In the genomic region with DNA sequence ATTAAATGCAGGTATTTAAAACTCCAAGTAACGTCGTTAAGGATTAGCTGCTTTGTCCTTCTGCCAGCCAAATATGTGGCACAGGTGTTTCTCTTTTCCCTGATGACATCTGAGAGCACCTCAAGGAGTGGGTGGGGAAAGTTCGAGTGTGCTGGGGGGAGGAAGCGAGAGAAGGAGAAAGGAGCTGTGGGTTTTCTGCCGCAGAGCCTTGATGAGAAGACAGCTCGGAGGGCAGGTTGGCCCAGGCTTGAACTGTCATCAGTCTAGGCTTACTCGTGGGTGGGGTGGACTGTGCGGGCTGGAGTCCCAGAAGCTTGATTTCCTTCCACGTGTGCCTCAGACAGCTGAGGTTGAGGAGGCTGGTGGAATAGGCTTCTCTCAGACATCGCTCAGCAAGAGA, we compare ENCODE assay signal across 9 cellular contexts. TPM values are rescaled to one million over a fixed set of nuclear protein-coding genes. Genes with fewer than 3 reads are reported as not detected.
DNase-seq lines count a peak whose midpoint lies in the region; ATAC-seq and TF ChIP-seq lines count a peak whose summit lies in the region.
"Had no signal": no experiment of that assay in that cellular context is flagged by ENCODE, and none has a peak within 500 bp of the region (broad histone marks: within the 10 kb centered on the region; RNA-seq: fewer than 3 reads in every experiment).

No MANE protein-coding gene starts in this region.

- DNase-seq in activated CD4-positive, alpha-beta T cell treated with anti-CD3 and anti-CD28 coated beads, Interleukin-2, amount 50 U/mL, for 4 hours: peak; percentile 81 to 87
- no peak for DNase-seq in foreskin keratinocyte
- DNase-seq in stimulated activated effector memory CD8-positive, alpha-beta T cell treated with anti-CD3 and anti-CD28 coated beads, Interleukin-12 subunit alpha, Interleukin-12 subunit beta, amount 100 ng/mL, for 72 hours (ENCODE audit: low spot score in 2 of 2): peak; percentile 38 to 64
- no peak for DNase-seq in NCI-H526 (lab: John Stamatoyannopoulos, UW)
- no peak for DNase-seq in NAMALWA (ENCODE audit: low spot score)
- DNase-seq in T1000 (lab: John Stamatoyannopoulos, UW): no peak

- ATAC-seq in HG03108 (IDR thresholded peaks at IDR 0.05; ENCODE audit: unreplicated experiment) (peak; percentile 48), foreskin keratinocyte (peak; percentile 0)
- peak; percentile 59 for ATAC-seq in stimulated activated effector memory CD8-positive, alpha-beta T cell treated with anti-CD3 and anti-CD28 coated beads, Interleukin-12 subunit alpha, Interleukin-12 subunit beta, amount 100 ng/mL, for 72 hours

- peaks cover 41% of the 10 kb centered on the region for H3K4me1 ChIP-seq in foreskin keratinocyte

- no peaks in the 10 kb centered on the region for H3K9me3 Mint-ChIP-seq in stimulated activated effector memory CD8-positive, alpha-beta T cell treated with anti-CD3 and anti-CD28 coated beads, Interleukin-12 subunit alpha, Interleukin-12 subunit beta, amount 100 ng/mL, for 72 hours

- peaks cover 24% of the 10 kb centered on the region for H3K36me3 Mint-ChIP-seq in stimulated activated effector memory CD8-positive, alpha-beta T cell treated with anti-CD3 and anti-CD28 coated beads, Interleukin-12 subunit alpha, Interleukin-12 subunit beta, amount 100 ng/mL, for 72 hours

- no peak for TF ChIP-seq CTCF in foreskin keratinocyte (conservative IDR thresholded peaks at IDR 0.05)

- peak overlapping the region; percentile 69 for H3K4me3 Mint-ChIP-seq in stimulated activated effector memory CD8-positive, alpha-beta T cell treated with anti-CD3 and anti-CD28 coated beads, Interleukin-12 subunit alpha, Interleukin-12 subunit beta, amount 100 ng/mL, for 72 hours

- peak overlapping the region; percentile 90 for H3K27ac Mint-ChIP-seq in stimulated activated effector memory CD8-positive, alpha-beta T cell treated with anti-CD3 and anti-CD28 coated beads, Interleukin-12 subunit alpha, Interleukin-12 subunit beta, amount 100 ng/mL, for 72 hours

- no peaks in the 10 kb centered on the region for H3K27me3 ChIP-seq in foreskin keratinocyte
- H3K27me3 ChIP-seq: SJSA1 had no signal

- TF ChIP-seq POLR2A in GM19193 (IDR thresholded peaks at IDR 0.05; ENCODE audit: extremely low read depth, insufficient read depth, insufficient read length): peak; percentile 58

- H3K27ac ChIP-seq in foreskin keratinocyte: peak overlapping the region; percentile 88
- H3K27ac ChIP-seq: SJSA1 had no signal

- H3K4me1 Mint-ChIP-seq in stimulated activated effector memory CD8-positive, alpha-beta T cell treated with anti-CD3 and anti-CD28 coated beads, Interleukin-12 subunit alpha, Interleukin-12 subunit beta, amount 100 ng/mL, for 72 hours: peaks cover 90% of the 10 kb centered on the region

RNA-seq across cellular contexts. Expression of gene SORL1, which starts 15.9 kb away (rescaled TPM):
- 67.1 and 71.9 TPM in 2 replicates for total RNA-seq in foreskin keratinocyte
- polyA plus RNA-seq in foreskin keratinocyte: 9.5 and 11.1 TPM in 2 replicates

Comparison
In these comparisons a context has a peak if more than half of its experiments do, and no peak if none do; other contexts are left out.
1. ATAC-seq: peak in every context shown above with its lines; median percentile 59 in stimulated activated effector memory CD8-positive, alpha-beta T cell treated with anti-CD3 and anti-CD28 coated beads, Interleukin-12 subunit alpha, Interleukin-12 subunit beta, amount 100 ng/mL, for 72 hours; 48 in HG03108; 0 in foreskin keratinocyte.
2. DNase-seq: peak in activated CD4-positive, alpha-beta T cell treated with anti-CD3 and anti-CD28 coated beads, Interleukin-2, amount 50 U/mL, for 4 hours (2 of 2) and stimulated activated effector memory CD8-positive, alpha-beta T cell treated with anti-CD3 and anti-CD28 coated beads, Interleukin-12 subunit alpha, Interleukin-12 subunit beta, amount 100 ng/mL, for 72 hours (2 of 2); none in foreskin keratinocyte (0 of 2), NCI-H526 (0 of 2), NAMALWA (single experiment) and T1000 (single experiment).